In the genomic region with DNA sequence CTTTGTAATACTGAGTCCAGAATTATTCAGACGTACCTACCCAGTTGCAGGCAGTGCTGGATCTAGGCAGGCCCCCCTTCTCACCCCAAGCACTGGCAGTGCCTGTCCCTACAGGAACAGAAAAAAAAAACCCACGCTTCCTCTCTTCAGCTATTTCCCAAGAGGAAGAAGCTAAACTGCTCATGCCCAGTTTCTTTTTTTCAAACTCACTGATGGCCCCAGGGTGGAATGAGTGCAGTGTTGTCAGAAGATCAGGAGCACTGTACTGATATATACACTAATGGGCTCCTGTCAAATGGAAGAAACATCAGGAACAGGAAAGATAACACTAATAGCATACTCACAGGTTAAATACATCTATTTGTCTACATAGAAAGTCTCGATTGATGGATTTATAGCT, we compare ENCODE assay signal across 17 cellular contexts. TPM values are rescaled to one million over a fixed set of nuclear protein-coding genes. Genes with fewer than 3 reads are reported as not detected.
DNase-seq lines count a peak whose midpoint lies in the region; ATAC-seq and TF ChIP-seq lines count a peak whose summit lies in the region.
"Had no signal": no experiment of that assay in that cellular context is flagged by ENCODE, and none has a peak within 500 bp of the region (broad histone marks: within the 10 kb centered on the region; RNA-seq: fewer than 3 reads in every experiment).

No MANE protein-coding gene starts in this region.

- H3K9me3 ChIP-seq in MG63, result no peaks in the 10 kb centered on the region
- H3K9me3 ChIP-seq: thoracic aorta had no signal

- DNase-seq in EH (ENCODE audit: low read depth), result peak; percentile 29
- peak; percentile 12 for DNase-seq in M059J (ENCODE audit: low read depth)
- DNase-seq in left kidney (ENCODE audit: low read depth, low spot score), result peak; percentile 30
- DNase-seq in dorsolateral prefrontal cortex, result no peak
- DNase-seq in MG63, result no peak
- no peak for DNase-seq in GM10248 (ENCODE audit: extremely low spot score)
- no peak for DNase-seq in NCI-H1417 (lab: John Stamatoyannopoulos, UW)
- DNase-seq: activated CD4-positive, alpha-beta T cell treated with anti-CD3 and anti-CD28 coated beads for 4 hours; activated CD8-positive, alpha-beta memory T cell treated with anti-CD3 and anti-CD28 coated beads, Interleukin-2, amount 50 U/mL, for 4 hours; activated naive CD4-positive, alpha-beta T cell; aorta; NCI-H2029 treated with DMSO at 0.1 percent for 48 hours; T-helper 9 cell had no signal

- no peak overlapping the region for H3K4me3 ChIP-seq in dorsolateral prefrontal cortex
- no peak overlapping the region for H3K4me3 ChIP-seq in MG63
- H3K4me3 ChIP-seq: skin epidermis, thoracic aorta had no signal

- H3K27me3 ChIP-seq in dorsolateral prefrontal cortex (no peaks in the 10 kb centered on the region), MG63 (no peaks in the 10 kb centered on the region)

- no peak overlapping the region for H3K27ac ChIP-seq in dorsolateral prefrontal cortex
- H3K27ac ChIP-seq: skin epidermis, thoracic aorta had no signal

- no peak for TF ChIP-seq CTCF in dorsolateral prefrontal cortex (IDR thresholded peaks at IDR 0.05 in 54 of 56, conservative IDR thresholded peaks at IDR 0.05 in 2 of 56; ENCODE audit: low read depth in 1 of 56, partially characterized antibody in 56 of 56)
- TF ChIP-seq CTCF in GM10248 (IDR thresholded peaks at IDR 0.05; ENCODE audit: control extremely low read depth, extremely low read depth, low read depth, missing control alignments), result no peak

- intact Hi-C loops in dorsolateral prefrontal cortex (cut with DNase I), result no loop called here

- CTCF ChIA-PET in GM10248 (lab: Yijun Ruan, JAX), result interaction anchor here (1.4 kb wide), 1 partner anchor 30 kb away, joined by 4 read pairs; no protein-coding TSS in a partner anchor

- ATAC-seq in SK-N-SH treated with all-trans-retinoic acid at 6 μM for 48 hours, result no peak; the same call in 2 of the 3 replicates
- ATAC-seq: HCT116 had no signal

- POLR2A ChIA-PET in GM10248 (lab: Yijun Ruan, JAX), result no interaction called here

- no peaks in the 10 kb centered on the region for H3K36me3 ChIP-seq in MG63
- H3K36me3 ChIP-seq: thoracic aorta had no signal

TF ChIP-seq in SK-N-SH treated with all-trans-retinoic acid at 6 μM for 48 hours, 23 proteins besides CTCF, POLR2A, EP300 and RAD21:
- TF ChIP-seq CSDC2 (CRISPR knock-in tag; IDR thresholded peaks at IDR 0.05) (no peak), PPARA (CRISPR knock-in tag; IDR thresholded peaks at IDR 0.05; ENCODE audit: borderline replicate concordance) (no peak), ISL1 (CRISPR knock-in tag; IDR thresholded peaks at IDR 0.05) (0 out of 2 replicates have a peak, but pooled peaks have one; percentile 37), OSR1 (CRISPR knock-in tag; IDR thresholded peaks at IDR 0.05) (no peak)
- TF ChIP-seq, protein P1, sequence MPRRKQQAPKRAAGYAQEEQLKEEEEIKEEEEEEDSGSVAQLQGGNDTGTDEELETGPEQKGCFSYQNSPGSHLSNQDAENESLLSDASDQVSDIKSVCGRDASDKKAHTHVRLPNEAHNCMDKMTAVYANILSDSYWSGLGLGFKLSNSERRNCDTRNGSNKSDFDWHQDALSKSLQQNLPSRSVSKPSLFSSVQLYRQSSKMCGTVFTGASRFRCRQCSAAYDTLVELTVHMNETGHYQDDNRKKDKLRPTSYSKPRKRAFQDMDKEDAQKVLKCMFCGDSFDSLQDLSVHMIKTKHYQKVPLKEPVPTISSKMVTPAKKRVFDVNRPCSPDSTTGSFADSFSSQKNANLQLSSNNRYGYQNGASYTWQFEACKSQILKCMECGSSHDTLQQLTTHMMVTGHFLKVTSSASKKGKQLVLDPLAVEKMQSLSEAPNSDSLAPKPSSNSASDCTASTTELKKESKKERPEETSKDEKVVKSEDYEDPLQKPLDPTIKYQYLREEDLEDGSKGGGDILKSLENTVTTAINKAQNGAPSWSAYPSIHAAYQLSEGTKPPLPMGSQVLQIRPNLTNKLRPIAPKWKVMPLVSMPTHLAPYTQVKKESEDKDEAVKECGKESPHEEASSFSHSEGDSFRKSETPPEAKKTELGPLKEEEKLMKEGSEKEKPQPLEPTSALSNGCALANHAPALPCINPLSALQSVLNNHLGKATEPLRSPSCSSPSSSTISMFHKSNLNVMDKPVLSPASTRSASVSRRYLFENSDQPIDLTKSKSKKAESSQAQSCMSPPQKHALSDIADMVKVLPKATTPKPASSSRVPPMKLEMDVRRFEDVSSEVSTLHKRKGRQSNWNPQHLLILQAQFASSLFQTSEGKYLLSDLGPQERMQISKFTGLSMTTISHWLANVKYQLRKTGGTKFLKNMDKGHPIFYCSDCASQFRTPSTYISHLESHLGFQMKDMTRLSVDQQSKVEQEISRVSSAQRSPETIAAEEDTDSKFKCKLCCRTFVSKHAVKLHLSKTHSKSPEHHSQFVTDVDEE (CRISPR knock-in tag; IDR thresholded peaks at IDR 0.05), result 0 out of 2 replicates have a peak, but pooled peaks have one; percentile 36
TF ChIP-seq in SK-N-SH treated with all-trans-retinoic acid at 6 μM for 48 hours: peak in this region for 2.

RNA-seq across cellular contexts. Expression of gene DOCK7, which starts 28.2 kb away (rescaled TPM):
- 22.6 and 48.4 TPM in 2 replicates for total RNA-seq in M059J (2014; rRNA removed; shearing (Covaris generic))
- total RNA-seq in dorsolateral prefrontal cortex, result 100 to 1,000 TPM in 6 of 120 experiments, 10 to 100 TPM in 114; 39.8 to 134 (median 64.9) TPM
- total RNA-seq in MG63 (2014; rRNA removed; shearing (Covaris generic); ENCODE audit: low replicate concordance), result 21.9 and 29.2 TPM in 2 replicates

Comparison
In these comparisons a context has a peak if more than half of its experiments do, and no peak if none do; other contexts are left out.
1. DNase-seq: peak in EH (single experiment), M059J (single experiment) and left kidney (single experiment); none in dorsolateral prefrontal cortex (0 of 10), MG63 (single experiment), GM10248 (single experiment) and NCI-H1417 (0 of 3).